Comparison of ENCODE assay signal across 8 cellular contexts in genomic region chr3:20043398-20043797, GRCh38. TPM values are rescaled to one million over a fixed set of nuclear protein-coding genes. Genes with fewer than 3 reads are reported as not detected.
A peak's percentile ranks its signal among the peaks of the same experiment; 100 is the strongest.
DNase-seq lines count a peak whose midpoint lies in the region; ATAC-seq and TF ChIP-seq lines count a peak whose summit lies in the region.

No MANE protein-coding gene starts in this region.

- H3K9me3 ChIP-seq in WERI-Rb-1 (ENCODE audit: severe bottlenecking) (no peaks in the 10 kb centered on the region), thyroid gland (no peaks in the 10 kb centered on the region)

- H3K27me3 ChIP-seq in WERI-Rb-1 (ENCODE audit: insufficient read depth, low read depth, severe bottlenecking) (no peaks in the 10 kb centered on the region), thyroid gland (no peaks in the 10 kb centered on the region)

- H3K4me3 ChIP-seq in WERI-Rb-1 (ENCODE audit: low read depth, low read length) = no peak overlapping the region
- H3K4me3 ChIP-seq in thyroid gland (replicated peaks in 1 of 3) = peak overlapping the region in 1 of 3 donors; percentile 13

- no peak for TF ChIP-seq CTCF in WERI-Rb-1 (IDR thresholded peaks at IDR 0.05; ENCODE audit: low read depth, low read length)
- TF ChIP-seq CTCF in thyroid gland (IDR thresholded peaks at IDR 0.05) = no peak

- ATAC-seq in GM18867 (IDR thresholded peaks at IDR 0.05; ENCODE audit: unreplicated experiment) = peak; percentile 17
- peak; percentile 18 for ATAC-seq in HG03139 (IDR thresholded peaks at IDR 0.05; ENCODE audit: unreplicated experiment)

- intact Hi-C loops in thyroid gland (cut with DNase I) = loop anchor here (5.0 kb wide), 1 partner anchor 96 kb away; the partner anchor contains the start of gene RAB5A

- no peak for DNase-seq in WERI-Rb-1
- DNase-seq in cortex of kidney (lab: John Stamatoyannopoulos, UW) = peak; percentile 7
- DNase-seq in myocyte (ENCODE audit: low read depth) = peak; percentile 40
- DNase-seq in thyroid gland = peak; percentile 94 to 95
- DNase-seq in NCI-H187 treated with DMSO at 0.1 percent for 48 hours (lab: John Stamatoyannopoulos, UW) = no peak
- no peak for DNase-seq in NCI-H2171 treated with DMSO at 0.1 percent for 48 hours (lab: John Stamatoyannopoulos, UW)

- 20 to 21% methylated on average over 4 of the region's 4 CpGs for WGBS in thyroid gland, 2 donors

- TF ChIP-seq POLR2A in thyroid gland (IDR thresholded peaks at IDR 0.05) = no peak

- H3K27ac ChIP-seq in WERI-Rb-1 = peak overlapping the region; percentile 28; the same call in 1 of the 2 replicates
- peak overlapping the region; percentile 80 to 95 (median 83) for H3K27ac ChIP-seq in thyroid gland

- H3K36me3 ChIP-seq in WERI-Rb-1 (peaks cover 5% of the 10 kb centered on the region), thyroid gland (no peaks in the 10 kb centered on the region)

- peaks cover 39 to 41% of the 10 kb centered on the region in 2 donors for H3K4me1 ChIP-seq in thyroid gland

RNA-seq across cellular contexts. Expression of gene KAT2B, which starts 3.2 kb away (rescaled TPM):
- total RNA-seq in myocyte = 25.3 and 26.6 TPM in 2 replicates
- 7.0 TPM for polyA plus RNA-seq in myocyte (2012)
- 100 to 1,000 TPM in 1 of 4 donors, 10 to 100 TPM in 3; 57.2 to 122 (median 74.9) TPM for total RNA-seq in thyroid gland

RNA-seq across cellular contexts. Expression of gene PP2D1, which starts 31.3 kb away (rescaled TPM):
- total RNA-seq in myocyte = not detected in 2 replicates
- polyA plus RNA-seq in myocyte (2012) = 0.14 TPM
- total RNA-seq in thyroid gland = not detected

Comparison
In these comparisons a context has a peak if more than half of its experiments do, and no peak if none do; other contexts are left out.
1. DNase-seq: peak in cortex of kidney (single experiment), myocyte (single experiment) and thyroid gland (2 of 2); none in WERI-Rb-1 (single experiment), NCI-H187 treated with DMSO at 0.1 percent for 48 hours (single experiment) and NCI-H2171 treated with DMSO at 0.1 percent for 48 hours (single experiment).